Comparison of ENCODE assay signal across 15 cellular contexts in the genomic region with DNA sequence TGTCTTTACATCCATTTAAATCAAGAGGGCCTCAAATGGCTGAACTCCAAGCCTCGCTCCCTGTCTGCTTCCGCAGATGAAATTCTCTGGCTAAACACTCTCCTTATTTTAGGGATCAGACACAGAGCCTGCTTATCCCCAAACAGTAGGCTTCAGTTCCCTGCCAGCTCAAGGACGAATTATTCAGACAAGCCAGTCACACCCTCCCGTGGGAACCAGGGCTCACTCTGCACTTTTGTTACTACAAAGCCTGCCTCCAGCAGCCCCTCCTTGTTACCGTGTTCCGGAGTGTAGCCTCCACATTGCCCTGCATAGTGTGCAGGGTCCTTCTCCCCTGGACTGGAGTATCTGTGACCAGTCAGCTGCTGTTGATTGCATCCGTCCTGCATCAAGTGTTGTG. TPM values are rescaled to one million over a fixed set of nuclear protein-coding genes. Genes with fewer than 3 reads are reported as not detected.
DNase-seq lines count a peak whose midpoint lies in the region; ATAC-seq and TF ChIP-seq lines count a peak whose summit lies in the region.
"Had no signal": no experiment of that assay in that cellular context is flagged by ENCODE, and none has a peak within 500 bp of the region (broad histone marks: within the 10 kb centered on the region; RNA-seq: fewer than 3 reads in every experiment).

No MANE protein-coding gene starts in this region.

- H3K27ac ChIP-seq in heart right ventricle, result peak overlapping the region; percentile 33 to 97 (median 86)
- peak overlapping the region; percentile 17 to 95 (median 71) for H3K27ac ChIP-seq in tibial nerve
- H3K27ac ChIP-seq: uterus had no signal

- 40 to 46% methylated on average over 7 of the region's 7 CpGs for WGBS in heart right ventricle, 2 donors
- 41 to 56% methylated on average over 7 of the region's 7 CpGs for WGBS in tibial nerve, 2 donors

- peak overlapping the region; percentile 30 to 90 (median 62) for H3K27ac Mint-ChIP-seq in nephron
- H3K27ac Mint-ChIP-seq: activated T-helper 1 cell treated with anti-CD3 and anti-CD28 coated beads, Interleukin-12 subunit alpha, Interleukin-12 subunit beta, Interleukin-2, Interleukin-4 antibody, amounts not matched to agents 30 ng/mL and 10 ng/mL and 1 ng/mL, durations not matched to agents 14 hours and 24 hours and 36 hours; mesothelial cell of epicardium; stimulated activated effector memory CD8-positive, alpha-beta T cell treated with anti-CD3 and anti-CD28 coated beads, Interleukin-12 subunit alpha, Interleukin-12 subunit beta, amount 100 ng/mL, for 72 hours had no signal

- peak in 1 of 2 donors; percentile 30 for TF ChIP-seq EP300 in tibial nerve (IDR thresholded peaks at IDR 0.05)

- DNase-seq in heart right ventricle, result peak in 1 of 2 donors; percentile 16
- DNase-seq in Right ventricle myocardium superior, result no peak
- DNase-seq in epithelial cell of esophagus (ENCODE audit: low read depth), result peak; percentile 27
- DNase-seq in tibial nerve (ENCODE audit: low spot score in 2 of 2), result no peak
- DNase-seq in cerebellar cortex (ENCODE audit: low spot score), result no peak
- no peak for DNase-seq in foreskin melanocyte
- DNase-seq in NCI-H1694 (lab: John Stamatoyannopoulos, UW), result no peak
- DNase-seq: activated CD4-positive, alpha-beta T cell treated with anti-CD3 and anti-CD28 coated beads, Interleukin-2, amount 50 U/mL, for 4 hours; effector CD4-positive, alpha-beta T cell; NCI-H2171 treated with DMSO at 0.1 percent for 48 hours; uterus had no signal

- H3K9me3 ChIP-seq in heart right ventricle, result no peaks in the 10 kb centered on the region
- H3K9me3 ChIP-seq in tibial nerve, result no peaks in the 10 kb centered on the region
- H3K9me3 ChIP-seq: uterus had no signal

- no peak for TF ChIP-seq POLR2A in tibial nerve (IDR thresholded peaks at IDR 0.05)

- ATAC-seq in heart right ventricle, result peak in 2 of 8 donors; percentile 16 to 34
- no peak for ATAC-seq in Right ventricle myocardium superior (ENCODE audit: poor library complexity)
- ATAC-seq: stimulated activated effector memory CD8-positive, alpha-beta T cell treated with anti-CD3 and anti-CD28 coated beads, Interleukin-12 subunit alpha, Interleukin-12 subunit beta, amount 100 ng/mL, for 72 hours had no signal

- H3K36me3 Mint-ChIP-seq in nephron (ENCODE audit: low read depth), result no peaks in the 10 kb centered on the region
- H3K36me3 Mint-ChIP-seq: mesothelial cell of epicardium had no signal

- peaks cover 32% of the 10 kb centered on the region for H3K4me1 Mint-ChIP-seq in nephron

- H3K27me3 Mint-ChIP-seq in nephron (ENCODE audit: low read depth), result peaks cover 4% of the 10 kb centered on the region

- no peaks in the 10 kb centered on the region for H3K36me3 ChIP-seq in heart right ventricle
- no peaks in the 10 kb centered on the region for H3K36me3 ChIP-seq in tibial nerve
- H3K36me3 ChIP-seq: uterus had no signal

- intact Hi-C loops in heart right ventricle (cut with DNase I) (loop anchor here in 5 of 10 donors (5.0 to 10.0 kb wide), 3 partner anchors 37 to 160 kb away; no protein-coding TSS in a partner anchor), Right ventricle myocardium superior (cut with DNase I) (loop anchor here (5.0 kb wide), 1 partner anchor 42 kb away; no protein-coding TSS in a partner anchor)

- H3K4me3 ChIP-seq in heart right ventricle (no peak overlapping the region), epithelial cell of esophagus (ENCODE audit: low read length) (no peak overlapping the region), tibial nerve (no peak overlapping the region)
- H3K4me3 ChIP-seq: uterus had no signal

- H3K4me3 Mint-ChIP-seq in nephron, result peak overlapping the region in 1 of 3 experiments; percentile 58
- H3K4me3 Mint-ChIP-seq: activated T-helper 1 cell treated with anti-CD3 and anti-CD28 coated beads, Interleukin-12 subunit alpha, Interleukin-12 subunit beta, Interleukin-2, Interleukin-4 antibody, amounts not matched to agents 30 ng/mL and 10 ng/mL and 1 ng/mL, durations not matched to agents 14 hours and 24 hours and 36 hours; mesothelial cell of epicardium; stimulated activated effector memory CD8-positive, alpha-beta T cell treated with anti-CD3 and anti-CD28 coated beads, Interleukin-12 subunit alpha, Interleukin-12 subunit beta, amount 100 ng/mL, for 72 hours had no signal

- peaks cover 0 to 45% (median 27%) of the 10 kb centered on the region in 9 donors for H3K4me1 ChIP-seq in heart right ventricle
- peaks cover 0 to 34% (median 11%) of the 10 kb centered on the region in 4 donors for H3K4me1 ChIP-seq in tibial nerve
- H3K4me1 ChIP-seq: uterus had no signal

- no peaks in the 10 kb centered on the region for H3K9me3 Mint-ChIP-seq in nephron
- H3K9me3 Mint-ChIP-seq: activated T-helper 1 cell treated with anti-CD3 and anti-CD28 coated beads, Interleukin-12 subunit alpha, Interleukin-12 subunit beta, Interleukin-2, Interleukin-4 antibody, amounts not matched to agents 30 ng/mL and 10 ng/mL and 1 ng/mL, durations not matched to agents 14 hours and 24 hours and 36 hours; mesothelial cell of epicardium; stimulated activated effector memory CD8-positive, alpha-beta T cell treated with anti-CD3 and anti-CD28 coated beads, Interleukin-12 subunit alpha, Interleukin-12 subunit beta, amount 100 ng/mL, for 72 hours had no signal

- TF ChIP-seq CTCF in heart right ventricle (IDR thresholded peaks at IDR 0.05) (no peak), epithelial cell of esophagus (IDR thresholded peaks at IDR 0.05; ENCODE audit: insufficient read depth, low read depth, low read length, missing control alignments) (no peak), nephron (IDR thresholded peaks at IDR 0.05; ENCODE audit: unreplicated experiment in 3 of 3) (no peak), tibial nerve (IDR thresholded peaks at IDR 0.05) (no peak)

- H3K27me3 ChIP-seq in heart right ventricle (no peaks in the 10 kb centered on the region), tibial nerve (no peaks in the 10 kb centered on the region)
- H3K27me3 ChIP-seq: uterus had no signal

RNA-seq across cellular contexts. Expression of a gene that starts 46.6 kb away (rescaled TPM):
- total RNA-seq in heart right ventricle (10 to 100 TPM; 38.4 to 49.1 (median 44.2) TPM), Right ventricle myocardium superior (32.1 TPM), tibial nerve (10 to 100 TPM; 21.6 to 56.4 (median 33.8) TPM)
- polyA plus RNA-seq in heart right ventricle, result 10 to 100 TPM; 36.2 to 46.6 TPM

RNA-seq across cellular contexts. Expression of a gene that starts 49.8 kb away (rescaled TPM):
- total RNA-seq in heart right ventricle (10 to 100 TPM; 45.7 to 95.9 (median 76.2) TPM), Right ventricle myocardium superior (54.8 TPM), tibial nerve (10 to 100 TPM; 43.3 to 72.6 (median 56.2) TPM)
- polyA plus RNA-seq in heart right ventricle, result 10 to 100 TPM; 30.4 to 54.7 TPM
